20 cellular contexts compared by ENCODE assay signal in genomic region chr10:18142151-18142550, GRCh38. TPM values are rescaled to one million over a fixed set of nuclear protein-coding genes. Genes with fewer than 3 reads are reported as not detected.
DNase-seq lines count a peak whose midpoint lies in the region; ATAC-seq and TF ChIP-seq lines count a peak whose summit lies in the region.
"Had no signal": no experiment of that assay in that cellular context is flagged by ENCODE, and none has a peak within 500 bp of the region (broad histone marks: within the 10 kb centered on the region; RNA-seq: fewer than 3 reads in every experiment).

No MANE protein-coding gene starts in this region.

- no peak for TF ChIP-seq POLR2A in sigmoid colon (IDR thresholded peaks at IDR 0.05)

- H3K27ac ChIP-seq in caudate nucleus (ENCODE audit: low read depth, low read length) (peak overlapping the region; percentile 15), sigmoid colon (peak overlapping the region; percentile 91 to 97 (median 94))

- in situ Hi-C loops in HAP-1 (cut with MboI; ENCODE audit: low sequenced_read_pairs) = loop anchor here (5.0 to 25.0 kb wide), 2 partner anchors 60 to 530 kb away; partner anchors contain the start of gene HACD1

- H3K27me3 ChIP-seq in HAP-1 (ENCODE audit: low read depth) (no peaks in the 10 kb centered on the region), sigmoid colon (no peaks in the 10 kb centered on the region), BE2C (peaks cover 17% of the 10 kb centered on the region)

- ATAC-seq in stimulated activated naive CD8-positive, alpha-beta T cell treated with anti-CD3 and anti-CD28 coated beads, Interleukin-15, Interleukin-2, amounts not matched to agents 100 U/mL and 50 U/mL, for 24 hours = no peak
- ATAC-seq: activated naive CD8-positive, alpha-beta T cell treated with anti-CD3 and anti-CD28 coated beads, Interleukin-2, amount 50 U/mL, for 24 hours; natural killer cell; stimulated activated naive CD8-positive, alpha-beta T cell treated with anti-CD3 and anti-CD28 coated beads, Interleukin-15, amount 100 ng/mL, for 72 hours had no signal

- DNase-seq in HAP-1 (ENCODE audit: low spot score in 2 of 2) (no peak), caudate nucleus (lab: John Stamatoyannopoulos, UW) (peak in 2 of 61 donors; percentile 9 to 20), sigmoid colon (no peak), BE2C (no peak)
- DNase-seq in stimulated activated naive CD8-positive, alpha-beta T cell treated with anti-CD3 and anti-CD28 coated beads, Interleukin-15, Interleukin-2, amounts not matched to agents 100 U/mL and 50 U/mL, for 24 hours = no peak
- no peak for DNase-seq in activated CD4-positive, CD25-positive, alpha-beta regulatory T cell treated with anti-CD3 and anti-CD28 coated beads, Interleukin-2, amount 50 U/mL, for 72 hours
- DNase-seq: activated B cell treated with CpG ODN at 0.5 μM for 24 hours; activated naive CD8-positive, alpha-beta T cell treated with anti-CD3 and anti-CD28 coated beads, Interleukin-2, amount 50 U/mL, for 24 hours; AML-193; COR-L47; foreskin melanocyte; MM.1S; natural killer cell; NCI-H187; NCI-H510A; SHP77; stimulated activated naive CD8-positive, alpha-beta T cell treated with anti-CD3 and anti-CD28 coated beads, Interleukin-15, amount 100 ng/mL, for 72 hours had no signal

- H3K9me3 ChIP-seq in HAP-1 = no peaks in the 10 kb centered on the region
- no peaks in the 10 kb centered on the region for H3K9me3 ChIP-seq in sigmoid colon
- H3K9me3 ChIP-seq in BE2C = no peaks in the 10 kb centered on the region

- WGBS in sigmoid colon, 2 donors = 71 to 79% methylated on average over 4 of the region's 4 CpGs

- no peak for TF ChIP-seq CTCF in sigmoid colon (IDR thresholded peaks at IDR 0.05)
- no peak for TF ChIP-seq CTCF in BE2C (IDR thresholded peaks at IDR 0.05; ENCODE audit: low read depth, low read length)

- peak overlapping the region; percentile 60 for H3K4me3 ChIP-seq in HAP-1
- peak overlapping the region; percentile 67 for H3K4me3 ChIP-seq in iPS-11a (ENCODE audit: low read depth, low read length)
- peak overlapping the region; percentile 66 to 91 (median 81) for H3K4me3 ChIP-seq in sigmoid colon
- no peak overlapping the region for H3K4me3 ChIP-seq in BE2C (ENCODE audit: low read depth, low read length)

- H3K36me3 ChIP-seq in HAP-1 (replicated peaks) (no peaks in the 10 kb centered on the region), sigmoid colon (no peaks in the 10 kb centered on the region), BE2C (no peaks in the 10 kb centered on the region)

- peaks cover 45% of the 10 kb centered on the region for H3K4me1 ChIP-seq in HAP-1
- peaks cover 0 to 55% (median 46%) of the 10 kb centered on the region in 4 donors for H3K4me1 ChIP-seq in sigmoid colon
- no peaks in the 10 kb centered on the region for H3K4me1 ChIP-seq in BE2C

- intact Hi-C loops in sigmoid colon (cut with DNase I) = loop anchor here (5.0 kb wide), 2 partner anchors 85 to 230 kb away; no protein-coding TSS in a partner anchor

- no peak for TF ChIP-seq EP300 in sigmoid colon (IDR thresholded peaks at IDR 0.05)

RNA-seq across cellular contexts. Expression of gene CACNB2, which starts 1.9 kb away (rescaled TPM):
- 10 to 100 TPM; 36.0 to 85.3 (median 66.8) TPM for total RNA-seq in sigmoid colon
- 1 to 10 TPM; 1.2 to 4.7 (median 2.4) TPM for polyA plus RNA-seq in sigmoid colon
- polyA plus RNA-seq in BE2C (2012; ENCODE audit: insufficient read depth, insufficient read length, low read depth) = 1.4 TPM
- total RNA-seq: activated B cell treated with CpG ODN at 0.5 μM for 24 hours; activated CD8-positive, alpha-beta memory T cell treated with anti-CD3 and anti-CD28 coated beads for 36 hours; lung microvascular endothelial cell; natural killer cell had no signal
